Comparison of ENCODE assay signal across 15 cellular contexts in the genomic region with DNA sequence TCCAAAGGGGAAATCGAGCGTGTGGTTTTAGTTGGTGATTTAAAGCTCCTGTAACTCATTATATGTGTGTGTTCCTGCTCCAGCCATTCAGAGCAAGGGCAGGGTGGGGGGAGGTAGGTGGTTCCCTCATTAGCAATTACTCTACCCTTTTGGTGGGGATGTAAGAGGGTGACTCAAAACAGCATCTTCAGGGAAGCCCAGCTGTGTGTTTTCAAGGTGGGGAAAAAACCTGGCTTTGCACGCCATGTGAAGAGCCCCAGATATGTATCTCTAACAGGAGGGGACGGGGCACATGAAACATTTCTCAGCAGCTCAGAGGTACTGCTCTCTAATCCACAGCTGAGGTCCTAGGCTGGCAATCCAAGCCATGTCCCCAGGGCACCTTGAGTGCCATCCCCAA.
DNase-seq lines count a peak whose midpoint lies in the region; ATAC-seq, FAIRE-seq and TF ChIP-seq lines count a peak whose summit lies in the region.
"Had no signal": no experiment of that assay in that cellular context is flagged by ENCODE, and none has a peak within 500 bp of the region (broad histone marks: within the 10 kb centered on the region; RNA-seq: fewer than 3 reads in every experiment).

No MANE protein-coding gene starts in this region.

- peak; percentile 87 for ATAC-seq in GM19463 (IDR thresholded peaks at IDR 0.05; ENCODE audit: unreplicated experiment)
- ATAC-seq in HG02884 (IDR thresholded peaks at IDR 0.05; ENCODE audit: unreplicated experiment): peak; percentile 89
- peak; percentile 68 for ATAC-seq in HG03558 (IDR thresholded peaks at IDR 0.05; ENCODE audit: extremely low read depth, unreplicated experiment)
- ATAC-seq in pancreas: no peak
- ATAC-seq: left ventricle myocardium superior had no signal

- TF ChIP-seq CTCF in glutamatergic neuron (IDR thresholded peaks at IDR 0.05; ENCODE audit: partially characterized antibody, unreplicated experiment) (no peak), pancreas (IDR thresholded peaks at IDR 0.05) (no peak)

- H3K9me3 ChIP-seq in pancreas: no peaks in the 10 kb centered on the region
- H3K9me3 ChIP-seq: testis had no signal

- FAIRE-seq in GM18507 (lab: Jason Lieb, UNC) (peak; percentile 83), pancreas (lab: Jason Lieb, UNC) (no peak)
- FAIRE-seq: G401.6 had no signal

- intact Hi-C loops in pancreas (cut with DNase I): no loop called here

- no peak overlapping the region for H3K4me3 ChIP-seq in pancreas
- H3K4me3 ChIP-seq: testis had no signal

- no peaks in the 10 kb centered on the region for H3K27me3 ChIP-seq in pancreas
- H3K27me3 ChIP-seq: testis had no signal

- peaks cover 5% of the 10 kb centered on the region for H3K36me3 Mint-ChIP-seq in glutamatergic neuron (ENCODE audit: unreplicated experiment)

- no peaks in the 10 kb centered on the region for H3K9me3 Mint-ChIP-seq in glutamatergic neuron (ENCODE audit: unreplicated experiment)

- 65 to 86% methylated on average over 4 of the region's 4 CpGs for WGBS in pancreas, 2 donors

- peaks cover 4% of the 10 kb centered on the region for H3K4me1 Mint-ChIP-seq in glutamatergic neuron (ENCODE audit: low read depth, unreplicated experiment)

- H3K27me3 Mint-ChIP-seq in glutamatergic neuron (ENCODE audit: unreplicated experiment): peaks cover 3% of the 10 kb centered on the region

- H3K27ac Mint-ChIP-seq in glutamatergic neuron (ENCODE audit: unreplicated experiment): no peak overlapping the region

- peak; percentile 23 for DNase-seq in GM18507 (ENCODE audit: extremely low spot score, insufficient read length, low read depth)
- no peak for DNase-seq in glutamatergic neuron
- no peak for DNase-seq in NK-92 treated with Interleukin-12 subunit alpha and Interleukin-12 subunit beta, amount 100 ng/mL, for 24 hours (lab: John Stamatoyannopoulos, UW)
- DNase-seq in activated gamma-delta T cell (lab: John Stamatoyannopoulos, UW): no peak
- DNase-seq in pancreas: no peak
- DNase-seq: activated effector memory CD4-positive, alpha-beta T cell treated with Interleukin-2 at 50 U/mL for 16 hours; left ventricle myocardium superior; NCI-H2081; nucleus accumbens; testis; WERI-Rb-1 had no signal

- no peaks in the 10 kb centered on the region for H3K4me1 ChIP-seq in pancreas
- H3K4me1 ChIP-seq: testis had no signal

- H3K36me3 ChIP-seq in pancreas: no peaks in the 10 kb centered on the region
- H3K36me3 ChIP-seq: WERI-Rb-1 had no signal

- H3K27ac ChIP-seq in pancreas: no peak overlapping the region
- H3K27ac ChIP-seq: testis, WERI-Rb-1 had no signal

- H3K4me3 Mint-ChIP-seq in glutamatergic neuron (ENCODE audit: unreplicated experiment): no peak overlapping the region

Comparison
In these comparisons a context has a peak if more than half of its experiments do, and no peak if none do; other contexts are left out.
1. ATAC-seq: peak in GM19463 (single experiment), HG02884 (single experiment) and HG03558 (single experiment); none in pancreas (0 of 4).